Comparison of ENCODE assay signal across 8 cellular contexts in genomic region chr1:1273535-1274298, GRCh38. TPM values are rescaled to one million over a fixed set of nuclear protein-coding genes. Genes with fewer than 3 reads are reported as not detected.
DNase-seq lines count a peak whose midpoint lies in the region; FAIRE-seq and TF ChIP-seq lines count a peak whose summit lies in the region.

Gene UBE2J2 (minus strand): TSS chr1:1273854. CDS start chr1:1267992, 5,862 bp downstream.

- H3K27me3 ChIP-seq in MG63 (no peaks in the 10 kb centered on the region), neutrophil (no peaks in the 10 kb centered on the region)

- H3K4me3 ChIP-seq in MG63 (peak within 1 kb of the TSS; percentile 83), neutrophil (ENCODE audit: low read depth in 1 of 2, low read length in 1 of 2) (peak within 1 kb of the TSS; percentile 86 to 94)

- no peak for FAIRE-seq in frontal cortex (lab: Jason Lieb, UNC)

- in situ Hi-C loops in SK-MEL-5 (cut with HindIII; ENCODE audit: low pct_unique_long_range_greater_than_20kb, low sequenced_read_pairs): no loop called here

- H3K36me3 ChIP-seq in MG63 (peaks cover 28% of the 10 kb centered on the region), neutrophil (peaks cover 18% of the 10 kb centered on the region)

- no peaks in the 10 kb centered on the region for H3K9me3 ChIP-seq in MG63
- H3K9me3 ChIP-seq in neutrophil: no peaks in the 10 kb centered on the region

- TF ChIP-seq CTCF in neutrophil (IDR thresholded peaks at IDR 0.05) (peak; percentile 37), subcutaneous adipose tissue (IDR thresholded peaks at IDR 0.05; ENCODE audit: low read depth) (no peak)

- peaks cover 29% of the 10 kb centered on the region in 2 experiments for H3K4me1 ChIP-seq in neutrophil (ENCODE audit: control insufficient read depth in 1 of 2, insufficient read depth in 1 of 2, low read depth in 1 of 2, low read length in 1 of 2)

- DNase-seq in DMS79 treated with DMSO at 0.1 percent for 48 hours (lab: John Stamatoyannopoulos, UW) (peak; percentile 84), GOT3 (lab: John Stamatoyannopoulos, UW) (peak; percentile 70), MG63 (peak; percentile 92), SK-MEL-5 (ENCODE audit: low read depth, low spot score) (peak; percentile 79), frontal cortex (ENCODE audit: low spot score in 2 of 2) (peak; percentile 99 to 100)
- DNase-seq in activated naive CD4-positive, alpha-beta T cell treated with Interleukin-2 at 50 U/mL for 16 hours: peak; percentile 93

- peak within 1 kb of the TSS; percentile 84 for H3K27ac ChIP-seq in neutrophil

RNA-seq across cellular contexts. Expression of gene UBE2J2, which starts in this region (rescaled TPM):
- total RNA-seq in MG63 (2014; rRNA removed; shearing (Covaris generic); ENCODE audit: low replicate concordance): 66.2 and 94.1 TPM in 2 replicates
- 37.8 and 41.9 TPM in 2 replicates for total RNA-seq in SK-MEL-5 (2014; rRNA removed; shearing (Covaris generic))
- polyA plus RNA-seq in SK-MEL-5 (2015; cell fraction: cytosol; rRNA removed): 46.7 and 50.9 TPM in 2 replicates
- polyA plus RNA-seq in SK-MEL-5 (2015; cell fraction: nucleus; rRNA removed): 29.1 and 39.5 TPM in 2 replicates
- total RNA-seq in frontal cortex (37.9 TPM), subcutaneous adipose tissue (10 to 100 TPM; 20.1 to 35.4 (median 33.5) TPM)

Comparison
In these comparisons a context has a peak if more than half of its experiments do, and no peak if none do; other contexts are left out.
1. Peak in every context shown above with its lines: DNase-seq, H3K4me3 ChIP-seq and H3K27ac ChIP-seq.